ENCODE assay signal across 1 cellular context in genomic region chr5:133603711-133604110, GRCh38.
TF ChIP-seq lines count a peak whose summit lies in the region.

No MANE protein-coding gene starts in this region.

TF ChIP-seq in GM23338, 12 proteins besides CTCF, POLR2A, EP300 and RAD21 (continued from another document):
- TF ChIP-seq ETS1 (IDR thresholded peaks at IDR 0.05) (no peak), STAT1 (IDR thresholded peaks at IDR 0.05; ENCODE audit: unreplicated experiment) (no peak), EZH2phosphoT487 (IDR thresholded peaks at IDR 0.05; ENCODE audit: unreplicated experiment) (no peak)
- TF ChIP-seq, protein P1, sequence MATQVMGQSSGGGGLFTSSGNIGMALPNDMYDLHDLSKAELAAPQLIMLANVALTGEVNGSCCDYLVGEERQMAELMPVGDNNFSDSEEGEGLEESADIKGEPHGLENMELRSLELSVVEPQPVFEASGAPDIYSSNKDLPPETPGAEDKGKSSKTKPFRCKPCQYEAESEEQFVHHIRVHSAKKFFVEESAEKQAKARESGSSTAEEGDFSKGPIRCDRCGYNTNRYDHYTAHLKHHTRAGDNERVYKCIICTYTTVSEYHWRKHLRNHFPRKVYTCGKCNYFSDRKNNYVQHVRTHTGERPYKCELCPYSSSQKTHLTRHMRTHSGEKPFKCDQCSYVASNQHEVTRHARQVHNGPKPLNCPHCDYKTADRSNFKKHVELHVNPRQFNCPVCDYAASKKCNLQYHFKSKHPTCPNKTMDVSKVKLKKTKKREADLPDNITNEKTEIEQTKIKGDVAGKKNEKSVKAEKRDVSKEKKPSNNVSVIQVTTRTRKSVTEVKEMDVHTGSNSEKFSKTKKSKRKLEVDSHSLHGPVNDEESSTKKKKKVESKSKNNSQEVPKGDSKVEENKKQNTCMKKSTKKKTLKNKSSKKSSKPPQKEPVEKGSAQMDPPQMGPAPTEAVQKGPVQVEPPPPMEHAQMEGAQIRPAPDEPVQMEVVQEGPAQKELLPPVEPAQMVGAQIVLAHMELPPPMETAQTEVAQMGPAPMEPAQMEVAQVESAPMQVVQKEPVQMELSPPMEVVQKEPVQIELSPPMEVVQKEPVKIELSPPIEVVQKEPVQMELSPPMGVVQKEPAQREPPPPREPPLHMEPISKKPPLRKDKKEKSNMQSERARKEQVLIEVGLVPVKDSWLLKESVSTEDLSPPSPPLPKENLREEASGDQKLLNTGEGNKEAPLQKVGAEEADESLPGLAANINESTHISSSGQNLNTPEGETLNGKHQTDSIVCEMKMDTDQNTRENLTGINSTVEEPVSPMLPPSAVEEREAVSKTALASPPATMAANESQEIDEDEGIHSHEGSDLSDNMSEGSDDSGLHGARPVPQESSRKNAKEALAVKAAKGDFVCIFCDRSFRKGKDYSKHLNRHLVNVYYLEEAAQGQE (IDR thresholded peaks at IDR 0.05; ENCODE audit: unreplicated experiment) = no peak
